Comparison of ENCODE assay signal across 25 cellular contexts in genomic region chr10:128662520-128662919, GRCh38.
DNase-seq lines count a peak whose midpoint lies in the region; ATAC-seq, FAIRE-seq and TF ChIP-seq lines count a peak whose summit lies in the region.
"Had no signal": no experiment of that assay in that cellular context is flagged by ENCODE, and none has a peak within 500 bp of the region (broad histone marks: within the 10 kb centered on the region; RNA-seq: fewer than 3 reads in every experiment).

No MANE protein-coding gene starts in this region.

- ATAC-seq in left colon, result peak; percentile 83
- no peak for ATAC-seq in pancreas
- no peak for ATAC-seq in HG03280 (IDR thresholded peaks at IDR 0.05; ENCODE audit: unreplicated experiment)
- ATAC-seq: A549, GM12878 had no signal

- H3K4me1 ChIP-seq in pancreas, result no peaks in the 10 kb centered on the region
- H3K4me1 ChIP-seq: A549, BE2C had no signal

- in situ Hi-C loops in ACHN (cut with HindIII; ENCODE audit: low pct_ligation_motif_present, low pct_unique_long_range_greater_than_20kb, low sequenced_read_pairs), result no loop called here

- FAIRE-seq in colon (lab: Jason Lieb, UNC), result peak; percentile 88
- FAIRE-seq in pancreas (lab: Jason Lieb, UNC), result peak; percentile 51
- FAIRE-seq: A549, GM12878, GM12892, GM18507 had no signal

- H3K27me3 ChIP-seq in pancreas, result peaks cover 0 to 5% (median 1%) of the 10 kb centered on the region in 4 donors
- H3K27me3 ChIP-seq: BE2C, BLaER1 had no signal

- no peak for TF ChIP-seq CTCF in pancreas (IDR thresholded peaks at IDR 0.05)

- 23 to 31% methylated on average over 3 of the region's 3 CpGs for WGBS in pancreas, 2 donors

- H3K4me3 ChIP-seq in pancreas, result no peak overlapping the region
- H3K4me3 ChIP-seq: A549, BLaER1, GM12878 had no signal

- H3K27ac ChIP-seq in pancreas, result no peak overlapping the region
- H3K27ac ChIP-seq: 22Rv1, A549, BLaER1 had no signal

- no peaks in the 10 kb centered on the region for H3K9me3 ChIP-seq in pancreas
- H3K9me3 ChIP-seq: A549, BE2C had no signal

- DNase-seq in left colon, result no peak
- DNase-seq in pancreas, result no peak
- no peak for DNase-seq in ACHN
- DNase-seq in mucosa of gallbladder (ENCODE audit: low spot score), result no peak
- DNase-seq: BE2C; C1 segment of cervical spinal cord; CD4-positive, alpha-beta memory T cell; CD4-positive, CD25-positive, alpha-beta regulatory T cell; CD8-positive, alpha-beta memory T cell; COR-L47; DMS 273 treated with DMSO at 0.1 percent for 48 hours; DMS153; DMS53; DMS79; DND-41; EL; GDM1 had no signal

- intact Hi-C loops in left colon (cut with DNase I, micrococcal nuclease) (no loop called here), pancreas (cut with DNase I) (no loop called here)

- no peaks in the 10 kb centered on the region for H3K36me3 ChIP-seq in pancreas
- H3K36me3 ChIP-seq: BE2C, BLaER1 had no signal
